Comparison of ENCODE assay signal across 9 cellular contexts in genomic region chr16:3364774-3365427, GRCh38. TPM values are rescaled to one million over a fixed set of nuclear protein-coding genes. Genes with fewer than 3 reads are reported as not detected.
A peak's percentile ranks its signal among the peaks of the same experiment; 100 is the strongest.
DNase-seq lines count a peak whose midpoint lies in the region; ATAC-seq and TF ChIP-seq lines count a peak whose summit lies in the region.
"Had no signal": no experiment of that assay in that cellular context is flagged by ENCODE, and none has a peak within 500 bp of the region (broad histone marks: within the 10 kb centered on the region; RNA-seq: fewer than 3 reads in every experiment).

No MANE protein-coding gene starts in this region.

- H3K27ac ChIP-seq in heart left ventricle: peak overlapping the region; percentile 79 to 94 (median 88)

- H3K36me3 ChIP-seq in heart left ventricle: peaks cover 0 to 4% (median 0%) of the 10 kb centered on the region in 9 donors

- H3K9me3 Mint-ChIP-seq in activated naive CD8-positive, alpha-beta T cell treated with anti-CD3 and anti-CD28 coated beads, Interleukin-2, amount 10 ng/mL, durations not matched to agents 7 days and 5 days: peaks cover 23% of the 10 kb centered on the region
- peaks cover 5% of the 10 kb centered on the region for H3K9me3 Mint-ChIP-seq in osteocyte (ENCODE audit: unreplicated experiment)

- TF ChIP-seq POLR2A in GM10847 (IDR thresholded peaks at IDR 0.05; ENCODE audit: extremely low read depth, insufficient read length) (peak; percentile 23), heart left ventricle (IDR thresholded peaks at IDR 0.05) (peak in 1 of 2 donors; percentile 41)

- peaks cover 0 to 8% (median 0%) of the 10 kb centered on the region in 12 donors for H3K4me1 ChIP-seq in heart left ventricle

- H3K36me3 Mint-ChIP-seq in activated naive CD8-positive, alpha-beta T cell treated with anti-CD3 and anti-CD28 coated beads, Interleukin-2, amount 10 ng/mL, durations not matched to agents 7 days and 5 days: peaks cover 11% of the 10 kb centered on the region
- H3K36me3 Mint-ChIP-seq in osteocyte (ENCODE audit: unreplicated experiment): no peaks in the 10 kb centered on the region

- POLR2A ChIA-PET in activated naive CD8-positive, alpha-beta T cell treated with anti-CD3 and anti-CD28 coated beads, Interleukin-2, amount 10 ng/mL, durations not matched to agents 7 days and 5 days (lab: Charles Lee): interaction anchor here (0.6 to 1.7 kb wide), 13 partner anchors 11 to 281 kb away, joined by 3 to 12 read pairs (median 4); partner anchors contain the start of genes NAA60, ZNF174, ZNF597 and ZSCAN32

- peak overlapping the region; percentile 40 to 90 (median 62) for H3K4me3 ChIP-seq in heart left ventricle

- peaks cover 0 to 9% (median 0%) of the 10 kb centered on the region in 9 donors for H3K27me3 ChIP-seq in heart left ventricle

- intact Hi-C loops in heart left ventricle (cut with DNase I): loop anchor here in 4 of 10 donors (2.0 to 10.0 kb wide), 7 partner anchors 36 to 140 kb away; partner anchors contain the start of genes TIGD7 (in 3 of the 4), ZNF75A (in 3 of the 4), CLUAP1 (in 1 of the 4) and ZNF174 (in 1 of the 4)
- intact Hi-C loops in sciatic nerve (cut with DNase I): no loop called here

- peaks cover 0 to 37% (median 3%) of the 10 kb centered on the region in 12 donors for H3K9me3 ChIP-seq in heart left ventricle

- DNase-seq in HPDE6-E6E7 (ENCODE audit: extremely low spot score): peak; percentile 90
- DNase-seq in SKM-1 treated with dmso at 0.1 percent for 144 hours (lab: John Stamatoyannopoulos, UW; ENCODE audit: unreplicated experiment): peak; percentile 70
- DNase-seq in activated naive CD8-positive, alpha-beta T cell treated with anti-CD3 and anti-CD28 coated beads, Interleukin-2, amount 10 ng/mL, durations not matched to agents 7 days and 5 days: peak; percentile 87
- DNase-seq in heart left ventricle: peak; percentile 87 to 97 (median 92)
- peak; percentile 90 for DNase-seq in sciatic nerve (ENCODE audit: low spot score)
- no peak for DNase-seq in osteocyte (ENCODE audit: extremely low spot score, unreplicated experiment)

- H3K4me1 Mint-ChIP-seq in activated naive CD8-positive, alpha-beta T cell treated with anti-CD3 and anti-CD28 coated beads, Interleukin-2, amount 10 ng/mL, durations not matched to agents 7 days and 5 days: peaks cover 9% of the 10 kb centered on the region
- H3K4me1 Mint-ChIP-seq in osteocyte (ENCODE audit: unreplicated experiment): no peaks in the 10 kb centered on the region
- H3K4me1 Mint-ChIP-seq: nephron had no signal

- peak; percentile 97 for ATAC-seq in activated naive CD8-positive, alpha-beta T cell treated with anti-CD3 and anti-CD28 coated beads, Interleukin-2, amount 10 ng/mL, durations not matched to agents 7 days and 5 days (ENCODE audit: low read depth)
- ATAC-seq in heart left ventricle: peak; percentile 99 to 100 (median 99)
- ATAC-seq in sciatic nerve: peak; percentile 100
- no peak for ATAC-seq in GM18868 (IDR thresholded peaks at IDR 0.05; ENCODE audit: unreplicated experiment)

- H3K4me3 Mint-ChIP-seq in activated naive CD8-positive, alpha-beta T cell treated with anti-CD3 and anti-CD28 coated beads, Interleukin-2, amount 10 ng/mL, durations not matched to agents 7 days and 5 days: peak overlapping the region; percentile 82
- no peak overlapping the region for H3K4me3 Mint-ChIP-seq in osteocyte (ENCODE audit: unreplicated experiment)
- H3K4me3 Mint-ChIP-seq: nephron had no signal

- WGBS in heart left ventricle, 4 donors: 9 to 25% (median 11%) methylated on average over 25 to 42 of the region's 42 CpGs

- peak overlapping the region; percentile 89 for H3K27ac Mint-ChIP-seq in activated naive CD8-positive, alpha-beta T cell treated with anti-CD3 and anti-CD28 coated beads, Interleukin-2, amount 10 ng/mL, durations not matched to agents 7 days and 5 days
- H3K27ac Mint-ChIP-seq in osteocyte (ENCODE audit: unreplicated experiment): no peak overlapping the region
- H3K27ac Mint-ChIP-seq: nephron had no signal

- no peak for TF ChIP-seq CTCF in heart left ventricle (IDR thresholded peaks at IDR 0.05)
- no peak for TF ChIP-seq CTCF in osteocyte (IDR thresholded peaks at IDR 0.05)

- H3K27me3 Mint-ChIP-seq in activated naive CD8-positive, alpha-beta T cell treated with anti-CD3 and anti-CD28 coated beads, Interleukin-2, amount 10 ng/mL, durations not matched to agents 7 days and 5 days: peaks cover 4% of the 10 kb centered on the region
- H3K27me3 Mint-ChIP-seq in osteocyte (ENCODE audit: unreplicated experiment): peaks cover 7% of the 10 kb centered on the region

RNA-seq across cellular contexts. Expression of gene OR2C1, which starts 9.2 kb away (rescaled TPM):
- total RNA-seq in activated naive CD8-positive, alpha-beta T cell treated with anti-CD3 and anti-CD28 coated beads, Interleukin-2, amount 10 ng/mL, durations not matched to agents 7 days and 5 days: not detected
- total RNA-seq in heart left ventricle (under 1 TPM in 1 of 9 donors, not detected in 8; 0.36 TPM), sciatic nerve (0.40 TPM), osteocyte (not detected in 2 replicates)
- not detected for polyA plus RNA-seq in heart left ventricle

RNA-seq across cellular contexts. Expression of gene ZSCAN32, which starts 35.9 kb away (rescaled TPM):
- 10 to 100 TPM; 20.5 to 22.5 TPM for total RNA-seq in activated naive CD8-positive, alpha-beta T cell treated with anti-CD3 and anti-CD28 coated beads, Interleukin-2, amount 10 ng/mL, durations not matched to agents 7 days and 5 days
- total RNA-seq in heart left ventricle (1 to 10 TPM; 5.4 to 9.5 (median 7.5) TPM), sciatic nerve (14.3 TPM), osteocyte (14.3 and 14.5 TPM in 2 replicates)
- 1 to 10 TPM; 5.3 to 9.1 TPM for polyA plus RNA-seq in heart left ventricle

RNA-seq across cellular contexts. Expression of gene ZNF174, which starts 36.1 kb away (rescaled TPM):
- total RNA-seq in activated naive CD8-positive, alpha-beta T cell treated with anti-CD3 and anti-CD28 coated beads, Interleukin-2, amount 10 ng/mL, durations not matched to agents 7 days and 5 days: 10 to 100 TPM; 15.5 to 16.0 TPM
- total RNA-seq in heart left ventricle (10 to 100 TPM in 5 of 9 donors, 1 to 10 TPM in 4; 8.4 to 21.0 (median 10.6) TPM), sciatic nerve (10.8 TPM), osteocyte (13.7 and 14.1 TPM in 2 replicates)
- polyA plus RNA-seq in heart left ventricle: 1 to 10 TPM; 7.9 to 8.1 TPM

RNA-seq across cellular contexts. Expression of gene ZNF75A, which starts 59.6 kb away (rescaled TPM):
- total RNA-seq in activated naive CD8-positive, alpha-beta T cell treated with anti-CD3 and anti-CD28 coated beads, Interleukin-2, amount 10 ng/mL, durations not matched to agents 7 days and 5 days: 10 to 100 TPM; 63.6 to 63.8 TPM
- total RNA-seq in heart left ventricle (10 to 100 TPM; 13.3 to 27.3 (median 18.1) TPM), sciatic nerve (33.8 TPM), osteocyte (24.2 and 26.2 TPM in 2 replicates)
- polyA plus RNA-seq in heart left ventricle: 10 to 100 TPM; 12.3 to 22.0 TPM

RNA-seq across cellular contexts. Expression of gene TIGD7, which starts 59.7 kb away (rescaled TPM):
- 10 to 100 TPM; 10.3 to 12.1 TPM for total RNA-seq in activated naive CD8-positive, alpha-beta T cell treated with anti-CD3 and anti-CD28 coated beads, Interleukin-2, amount 10 ng/mL, durations not matched to agents 7 days and 5 days
- 10 to 100 TPM in 1 of 9 donors, 1 to 10 TPM in 8; 4.6 to 10.4 (median 8.2) TPM for total RNA-seq in heart left ventricle
- 1 to 10 TPM; 2.9 to 7.4 TPM for polyA plus RNA-seq in heart left ventricle
- 9.9 TPM for total RNA-seq in sciatic nerve
- 8.2 and 10.0 TPM in 2 replicates for total RNA-seq in osteocyte
